ENCODE assay signal across 25 cellular contexts in genomic region chr18:6059551-6059950, GRCh38.
"Had no signal": no experiment of that assay in that cellular context is flagged by ENCODE, and none has a peak within 500 bp of the region (broad histone marks: within the 10 kb centered on the region; RNA-seq: fewer than 3 reads in every experiment).

No MANE protein-coding gene starts in this region.

- H3K27ac ChIP-seq: ascending aorta, esophagus squamous epithelium, hepatocyte, lower lobe of right lung, ovary, sigmoid colon, tibial nerve had no signal

- H3K36me3 ChIP-seq: ascending aorta, brain microvascular endothelial cell, esophagus squamous epithelium, lower lobe of right lung, ovary, sigmoid colon, tibial nerve had no signal

- H3K4me3 ChIP-seq: ascending aorta, esophagus squamous epithelium, hepatocyte, lower lobe of right lung, ovary, sigmoid colon, tibial nerve had no signal

- ATAC-seq: left colon, lower lobe of right lung had no signal

- H3K27me3 ChIP-seq: ascending aorta, brain microvascular endothelial cell, esophagus squamous epithelium, hepatocyte, ovary, sigmoid colon, tibial nerve had no signal

- DNase-seq: activated CD4-positive, alpha-beta memory T cell treated with anti-CD3 and anti-CD28 coated beads for 36 hours; activated CD4-positive, alpha-beta T cell treated with anti-CD3 and anti-CD28 coated beads, Interleukin-2, amount 10 ng/mL, durations not matched to agents 24 days and 14 days; activated CD4-positive, CD25-positive, alpha-beta regulatory T cell treated with anti-CD3 and anti-CD28 coated beads, Interleukin-2, amount 50 U/mL, for 72 hours; activated CD8-positive, alpha-beta memory T cell treated with anti-CD3 and anti-CD28 coated beads, Interleukin-2, amount 50 U/mL, for 48 hours; activated gamma-delta T cell; activated naive CD4-positive, alpha-beta T cell treated with anti-CD3 and anti-CD28 coated beads, Interleukin-2, amount 10 ng/mL, durations not matched to agents 7 days and 5 days; activated naive CD8-positive, alpha-beta T cell treated with anti-CD3 and anti-CD28 coated beads, Interleukin-2, amount 10 ng/mL, durations not matched to agents 7 days and 5 days; activated T-cell treated with anti-CD3 and anti-CD28 coated beads, Interleukin-2, amount 50 U/mL, for 24 hours; central memory CD4-positive, alpha-beta T cell; dermis blood vessel endothelial cell; effector CD4-positive, alpha-beta T cell; esophagus squamous epithelium; foreskin melanocyte; left colon; lower lobe of right lung; ovary; sigmoid colon; stimulated activated CD4-positive, alpha-beta T cell treated with anti-CD3 and anti-CD28 coated beads, Interleukin-15, amount 100 ng/mL, for 24 hours; stimulated activated CD4-positive, alpha-beta T cell treated with anti-CD3 and anti-CD28 coated beads, Interleukin-2, amount 100 ng/mL, for 24 hours; stimulated activated naive CD4-positive, alpha-beta T cell; T-helper 2 cell had no signal

- H3K4me2 ChIP-seq: hepatocyte had no signal

- H3K79me2 ChIP-seq: hepatocyte had no signal

- H3K9me3 ChIP-seq: ascending aorta, esophagus squamous epithelium, lower lobe of right lung, ovary, sigmoid colon, tibial nerve had no signal

- H3K4me1 ChIP-seq: ascending aorta, esophagus squamous epithelium, lower lobe of right lung, sigmoid colon had no signal
